Comparison of ENCODE assay signal across 32 cellular contexts in the genomic region with DNA sequence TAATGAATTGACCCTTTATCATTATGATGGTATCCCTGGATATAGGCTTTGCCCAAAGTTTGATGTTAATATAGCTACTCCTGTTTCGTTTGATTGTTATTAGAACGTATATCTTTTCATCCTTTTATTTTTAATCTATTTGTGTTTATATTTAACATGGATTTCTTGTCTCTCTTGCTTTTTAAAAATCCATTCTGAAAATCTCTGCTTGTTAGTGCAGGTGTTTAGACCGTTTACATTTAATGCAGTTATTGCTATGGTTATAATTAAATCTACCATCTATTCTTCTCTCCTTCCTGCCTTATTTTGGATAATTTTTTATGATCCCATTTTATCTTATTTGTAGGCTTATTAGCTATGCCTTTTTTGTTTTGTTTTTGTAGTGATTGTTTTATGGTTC.
"Had no signal": no experiment of that assay in that cellular context is flagged by ENCODE, and none has a peak within 500 bp of the region (broad histone marks: within the 10 kb centered on the region; RNA-seq: fewer than 3 reads in every experiment).

No MANE protein-coding gene starts in this region.

- H3K27me3 ChIP-seq: ascending aorta, cardiac muscle cell had no signal

- FAIRE-seq: bronchial epithelial cell had no signal

- H3K9me3 ChIP-seq: ascending aorta had no signal

- H3K4me3 ChIP-seq: ascending aorta, cardiac muscle cell had no signal

- H3K4me1 ChIP-seq: ascending aorta had no signal

- DNase-seq: activated B cell treated with CpG ODN at 0.5 μM for 24 hours; activated CD4-positive, alpha-beta memory T cell treated with anti-CD3 and anti-CD28 coated beads for 36 hours; activated CD4-positive, alpha-beta T cell treated with anti-CD3 and anti-CD28 coated beads for 4 hours; activated CD4-positive, alpha-beta T cell treated with anti-CD3 and anti-CD28 coated beads, Interleukin-2, amount 10 ng/mL, durations not matched to agents 24 days and 14 days; activated CD4-positive, alpha-beta T cell treated with anti-CD3 and anti-CD28 coated beads, Interleukin-2, amount 50 U/mL, for 1 hour; activated CD4-positive, alpha-beta T cell treated with anti-CD3 and anti-CD28 coated beads, Interleukin-2, amount 50 U/mL, for 4 hours; activated CD4-positive, CD25-positive, alpha-beta regulatory T cell treated with anti-CD3 and anti-CD28 coated beads, Interleukin-2, amount 50 U/mL, for 72 hours; activated CD8-positive, alpha-beta memory T cell treated with anti-CD3 and anti-CD28 coated beads, Interleukin-2, amount 50 U/mL, for 4 hours; activated CD8-positive, alpha-beta T cell treated with anti-CD3 and anti-CD28 coated beads for 36 hours; activated effector memory CD4-positive, alpha-beta T cell treated with anti-CD3 and anti-CD28 coated beads, Interleukin-2, amount 50 U/mL, for 16 hours; activated gamma-delta T cell treated with Interleukin-2 at 50 U/mL for 16 hours; activated naive CD4-positive, alpha-beta T cell; activated naive CD4-positive, alpha-beta T cell treated with anti-CD3 and anti-CD28 coated beads for 36 hours; activated naive CD4-positive, alpha-beta T cell treated with anti-CD3 and anti-CD28 coated beads, Interleukin-2, amount 50 U/mL, for 16 hours; activated naive CD8-positive, alpha-beta T cell treated with anti-CD3 and anti-CD28 coated beads, Interleukin-2, amount 10 ng/mL, durations not matched to agents 7 days and 5 days; activated naive CD8-positive, alpha-beta T cell treated with anti-CD3 and anti-CD28 coated beads, Interleukin-2, amount 50 U/mL, for 24 hours; activated T-cell treated with anti-CD3 and anti-CD28 coated beads for 4 hours; activated T-cell treated with anti-CD3 and anti-CD28 coated beads, Interleukin-2, amount 50 U/mL, for 1 hour; activated T-cell treated with anti-CD3 and anti-CD28 coated beads, Interleukin-2, amount 50 U/mL, for 4 hours; activated T-cell treated with anti-CD3 and anti-CD28 coated beads, Interleukin-2, amount 50 U/mL, for 72 hours; amygdala; anterior cingulate cortex; caudate nucleus; cerebellar nuclear complex; T-helper 2 cell; T-helper 9 cell had no signal

- H3K27ac ChIP-seq: ascending aorta, cardiac muscle cell, VCaP had no signal

- ATAC-seq: activated CD8-positive, alpha-beta T cell treated with anti-CD3 and anti-CD28 coated beads for 36 hours; activated naive CD4-positive, alpha-beta T cell treated with anti-CD3 and anti-CD28 coated beads, Interleukin-2, amount 50 U/mL, for 72 hours; activated naive CD8-positive, alpha-beta T cell treated with anti-CD3 and anti-CD28 coated beads, Interleukin-2, amount 50 U/mL, for 24 hours; activated T-cell treated with anti-CD3 and anti-CD28 coated beads, Interleukin-2, amount 50 U/mL, for 4 hours; activated T-cell treated with anti-CD3 and anti-CD28 coated beads, Interleukin-2, amount 50 U/mL, for 72 hours; activated T-helper 17 cell treated with anti-CD3 and anti-CD28 coated beads, Interleukin-2, amount 50 U/mL, for 72 hours had no signal
